In genomic region chr17:1628856-1629646, GRCh38 we compare ENCODE assay signal across 8 cellular contexts. TPM values are rescaled to one million over a fixed set of nuclear protein-coding genes. Genes with fewer than 3 reads are reported as not detected.
DNase-seq lines count a peak whose midpoint lies in the region; TF ChIP-seq lines count a peak whose summit lies in the region.

No MANE protein-coding gene starts in this region.

- no peaks in the 10 kb centered on the region for H3K9me3 Mint-ChIP-seq in stimulated activated naive CD8-positive, alpha-beta T cell treated with anti-CD3 and anti-CD28 coated beads, Interleukin-15, Interleukin-2, amounts not matched to agents 100 ng/mL and 50 ng/mL, for 24 hours

- peaks cover 27% of the 10 kb centered on the region for H3K4me1 Mint-ChIP-seq in stimulated activated naive CD8-positive, alpha-beta T cell treated with anti-CD3 and anti-CD28 coated beads, Interleukin-15, Interleukin-2, amounts not matched to agents 100 ng/mL and 50 ng/mL, for 24 hours (ENCODE audit: low read depth)

- H3K27ac ChIP-seq in neural cell (ENCODE audit: low read length): peak overlapping the region; percentile 99

- peak; percentile 30 for TF ChIP-seq POLR2A in Raji (IDR thresholded peaks at IDR 0.05; ENCODE audit: insufficient read depth, low read depth, low read length)

- H3K4me2 ChIP-seq in neural cell (ENCODE audit: low read length): peak overlapping the region; percentile 62

- peak overlapping the region; percentile 93 for H3K27ac Mint-ChIP-seq in stimulated activated naive CD8-positive, alpha-beta T cell treated with anti-CD3 and anti-CD28 coated beads, Interleukin-15, Interleukin-2, amounts not matched to agents 100 ng/mL and 50 ng/mL, for 24 hours

- H3F3A ChIP-seq in neural cell (ENCODE audit: insufficient read depth, low read length, poor library complexity, severe bottlenecking): no peaks in the 10 kb centered on the region

- no peaks in the 10 kb centered on the region for H3K36me3 Mint-ChIP-seq in stimulated activated naive CD8-positive, alpha-beta T cell treated with anti-CD3 and anti-CD28 coated beads, Interleukin-15, Interleukin-2, amounts not matched to agents 100 ng/mL and 50 ng/mL, for 24 hours (ENCODE audit: low read depth)

- peak overlapping the region; percentile 99 for H3K9ac ChIP-seq in neural cell (ENCODE audit: low read length)

- peak; percentile 73 for TF ChIP-seq EP300 in neural cell (conservative IDR thresholded peaks at IDR 0.05; ENCODE audit: poor library complexity, severe bottlenecking)

- TF ChIP-seq CTCF in neural cell (IDR thresholded peaks at IDR 0.05; ENCODE audit: poor library complexity, severe bottlenecking): peak; percentile 58

- peak; percentile 38 for TF ChIP-seq RAD21 in neural cell (conservative IDR thresholded peaks at IDR 0.05)

- H3K9me3 ChIP-seq in MG63 (no peaks in the 10 kb centered on the region), neural cell (ENCODE audit: low read length) (no peaks in the 10 kb centered on the region)

- DNase-seq in EH (ENCODE audit: low read depth) (peak; percentile 92), H4 (ENCODE audit: low spot score) (peak; percentile 86), MG63 (peak; percentile 89), activated gamma-delta T cell (lab: John Stamatoyannopoulos, UW) (peak; percentile 89), fibroblast of the conjunctiva (ENCODE audit: low read depth) (peak; percentile 78)

- H3K4me3 Mint-ChIP-seq in stimulated activated naive CD8-positive, alpha-beta T cell treated with anti-CD3 and anti-CD28 coated beads, Interleukin-15, Interleukin-2, amounts not matched to agents 100 ng/mL and 50 ng/mL, for 24 hours: peak overlapping the region; percentile 89

- H3K27me3 ChIP-seq in MG63 (no peaks in the 10 kb centered on the region), neural cell (ENCODE audit: insufficient read depth, low read depth, low read length) (no peaks in the 10 kb centered on the region)

- H3K36me3 ChIP-seq in MG63: no peaks in the 10 kb centered on the region
- H3K36me3 ChIP-seq in neural cell (ENCODE audit: insufficient read depth, low read length): peaks cover 10% of the 10 kb centered on the region

- H3K27me3 Mint-ChIP-seq in stimulated activated naive CD8-positive, alpha-beta T cell treated with anti-CD3 and anti-CD28 coated beads, Interleukin-15, Interleukin-2, amounts not matched to agents 100 ng/mL and 50 ng/mL, for 24 hours: peaks cover 11% of the 10 kb centered on the region

- H3K79me2 ChIP-seq in neural cell (replicated peaks; ENCODE audit: insufficient read depth, low read length): peaks cover 39% of the 10 kb centered on the region

- H3K4me3 ChIP-seq in MG63: peak overlapping the region; percentile 64
- peak overlapping the region; percentile 96 for H3K4me3 ChIP-seq in neural cell (ENCODE audit: low read length)

- H4K20me1 ChIP-seq in neural cell (ENCODE audit: insufficient read depth): no peaks in the 10 kb centered on the region

- H2AFZ ChIP-seq in neural cell (ENCODE audit: low read depth, low read length): peak overlapping the region; percentile 69

- no peaks in the 10 kb centered on the region for H3K9me2 ChIP-seq in neural cell (ENCODE audit: insufficient read depth, low read length)

TF ChIP-seq in neural cell, 6 proteins besides CTCF, POLR2A, EP300 and RAD21:
- TF ChIP-seq TAF1 (IDR thresholded peaks at IDR 0.05; ENCODE audit: low read depth): peak; percentile 76
- TF ChIP-seq, protein P1, sequence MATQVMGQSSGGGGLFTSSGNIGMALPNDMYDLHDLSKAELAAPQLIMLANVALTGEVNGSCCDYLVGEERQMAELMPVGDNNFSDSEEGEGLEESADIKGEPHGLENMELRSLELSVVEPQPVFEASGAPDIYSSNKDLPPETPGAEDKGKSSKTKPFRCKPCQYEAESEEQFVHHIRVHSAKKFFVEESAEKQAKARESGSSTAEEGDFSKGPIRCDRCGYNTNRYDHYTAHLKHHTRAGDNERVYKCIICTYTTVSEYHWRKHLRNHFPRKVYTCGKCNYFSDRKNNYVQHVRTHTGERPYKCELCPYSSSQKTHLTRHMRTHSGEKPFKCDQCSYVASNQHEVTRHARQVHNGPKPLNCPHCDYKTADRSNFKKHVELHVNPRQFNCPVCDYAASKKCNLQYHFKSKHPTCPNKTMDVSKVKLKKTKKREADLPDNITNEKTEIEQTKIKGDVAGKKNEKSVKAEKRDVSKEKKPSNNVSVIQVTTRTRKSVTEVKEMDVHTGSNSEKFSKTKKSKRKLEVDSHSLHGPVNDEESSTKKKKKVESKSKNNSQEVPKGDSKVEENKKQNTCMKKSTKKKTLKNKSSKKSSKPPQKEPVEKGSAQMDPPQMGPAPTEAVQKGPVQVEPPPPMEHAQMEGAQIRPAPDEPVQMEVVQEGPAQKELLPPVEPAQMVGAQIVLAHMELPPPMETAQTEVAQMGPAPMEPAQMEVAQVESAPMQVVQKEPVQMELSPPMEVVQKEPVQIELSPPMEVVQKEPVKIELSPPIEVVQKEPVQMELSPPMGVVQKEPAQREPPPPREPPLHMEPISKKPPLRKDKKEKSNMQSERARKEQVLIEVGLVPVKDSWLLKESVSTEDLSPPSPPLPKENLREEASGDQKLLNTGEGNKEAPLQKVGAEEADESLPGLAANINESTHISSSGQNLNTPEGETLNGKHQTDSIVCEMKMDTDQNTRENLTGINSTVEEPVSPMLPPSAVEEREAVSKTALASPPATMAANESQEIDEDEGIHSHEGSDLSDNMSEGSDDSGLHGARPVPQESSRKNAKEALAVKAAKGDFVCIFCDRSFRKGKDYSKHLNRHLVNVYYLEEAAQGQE (IDR thresholded peaks at IDR 0.05; ENCODE audit: borderline replicate concordance): peak; percentile 66
- no peak for TF ChIP-seq SMC3 (conservative IDR thresholded peaks at IDR 0.05; ENCODE audit: poor library complexity)
- no peak for TF ChIP-seq MXI1 (conservative IDR thresholded peaks at IDR 0.05; ENCODE audit: poor library complexity, severe bottlenecking)
- peak; percentile 90 for TF ChIP-seq POLR2AphosphoS5 (IDR thresholded peaks at IDR 0.05)
- TF ChIP-seq EZH2 (IDR thresholded peaks at IDR 0.05; ENCODE audit: borderline replicate concordance, insufficient read depth, low read length, poor library complexity, severe bottlenecking): no peak

RNA-seq across cellular contexts. Expression of gene SLC43A2, which starts 0.4 kb away (rescaled TPM):
- total RNA-seq in H4 (2014; rRNA removed; shearing (Covaris generic)): 2.9 and 4.7 TPM in 2 replicates
- total RNA-seq in MG63 (2014; rRNA removed; shearing (Covaris generic); ENCODE audit: low replicate concordance): 3.9 and 8.3 TPM in 2 replicates
- 60.1 and 69.0 TPM in 2 replicates for polyA plus RNA-seq in neural cell
- 97.8 and 108 TPM in 2 replicates for polyA minus RNA-seq in neural cell

RNA-seq across cellular contexts. Expression of gene SCARF1, which starts 16.5 kb away (rescaled TPM):
- 0.06 TPM in 1 of 2 replicates, not detected in the other for total RNA-seq in H4 (2014; rRNA removed; shearing (Covaris generic))
- total RNA-seq in MG63 (2014; rRNA removed; shearing (Covaris generic); ENCODE audit: low replicate concordance): not detected in 2 replicates
- 3.0 and 5.4 TPM in 2 replicates for polyA plus RNA-seq in neural cell
- 0.73 and 1.2 TPM in 2 replicates for polyA minus RNA-seq in neural cell

RNA-seq across cellular contexts. Expression of gene RILP, which starts 20.6 kb away (rescaled TPM):
- total RNA-seq in H4 (2014; rRNA removed; shearing (Covaris generic)): 3.2 and 4.9 TPM in 2 replicates
- total RNA-seq in MG63 (2014; rRNA removed; shearing (Covaris generic); ENCODE audit: low replicate concordance): 4.6 TPM in 1 of 2 replicates, not detected in the other
- polyA plus RNA-seq in neural cell: 7.5 and 14.9 TPM in 2 replicates
- 1.2 and 2.7 TPM in 2 replicates for polyA minus RNA-seq in neural cell

RNA-seq across cellular contexts. Expression of gene PRPF8, which starts 55.6 kb away (rescaled TPM):
- total RNA-seq in H4 (2014; rRNA removed; shearing (Covaris generic)): 77.5 and 84.5 TPM in 2 replicates
- 80.5 and 100 TPM in 2 replicates for total RNA-seq in MG63 (2014; rRNA removed; shearing (Covaris generic); ENCODE audit: low replicate concordance)
- 43.9 and 56.9 TPM in 2 replicates for polyA plus RNA-seq in neural cell
- 149 and 158 TPM in 2 replicates for polyA minus RNA-seq in neural cell

Comparison
In these comparisons a context has a peak if more than half of its experiments do, and no peak if none do; other contexts are left out.
1. Peak in every context shown above with its lines: DNase-seq, H3K4me3 ChIP-seq and H3K27ac ChIP-seq.